ENCODE assay signal across 1 cellular context in the genomic region with DNA sequence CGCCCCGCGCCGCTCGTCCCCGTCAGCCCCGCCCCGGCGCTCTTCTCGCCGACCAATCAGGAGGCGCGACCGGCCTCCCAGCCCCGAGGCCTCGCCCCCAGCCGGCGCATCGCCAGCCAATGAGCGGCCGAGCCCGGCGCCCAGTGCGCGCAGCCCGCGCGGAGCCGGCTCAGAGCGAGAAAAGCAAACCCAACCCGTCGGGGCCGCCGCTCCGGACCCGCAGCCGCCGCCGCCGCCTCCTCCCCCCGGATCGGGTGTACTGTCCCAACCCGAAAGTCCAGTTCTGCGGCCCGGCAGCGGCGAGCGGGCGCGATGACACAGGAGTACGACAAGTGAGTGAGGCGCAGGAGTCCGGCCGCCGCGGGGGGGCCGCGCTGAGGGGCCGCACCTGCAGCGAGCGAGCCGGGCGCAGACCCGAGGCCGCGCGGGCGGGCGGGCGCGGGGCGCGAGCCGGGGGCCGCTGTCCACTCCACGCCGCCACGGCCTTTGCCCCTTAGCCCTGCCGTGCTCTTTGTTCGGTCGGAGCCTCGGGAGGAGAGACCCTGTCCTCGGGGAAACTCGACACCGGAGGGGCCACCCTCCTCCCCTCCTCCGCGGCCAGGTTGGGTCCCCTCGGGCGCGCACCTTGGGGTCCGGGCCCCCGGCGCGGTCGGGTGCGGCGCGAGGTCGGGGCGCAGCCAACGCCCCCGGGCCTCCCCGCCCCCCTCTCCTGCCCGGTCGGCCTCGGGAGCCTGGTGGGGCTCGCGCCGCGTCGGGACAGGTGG.
TF ChIP-seq lines count a peak whose summit lies in the region.

A gene with protein sequence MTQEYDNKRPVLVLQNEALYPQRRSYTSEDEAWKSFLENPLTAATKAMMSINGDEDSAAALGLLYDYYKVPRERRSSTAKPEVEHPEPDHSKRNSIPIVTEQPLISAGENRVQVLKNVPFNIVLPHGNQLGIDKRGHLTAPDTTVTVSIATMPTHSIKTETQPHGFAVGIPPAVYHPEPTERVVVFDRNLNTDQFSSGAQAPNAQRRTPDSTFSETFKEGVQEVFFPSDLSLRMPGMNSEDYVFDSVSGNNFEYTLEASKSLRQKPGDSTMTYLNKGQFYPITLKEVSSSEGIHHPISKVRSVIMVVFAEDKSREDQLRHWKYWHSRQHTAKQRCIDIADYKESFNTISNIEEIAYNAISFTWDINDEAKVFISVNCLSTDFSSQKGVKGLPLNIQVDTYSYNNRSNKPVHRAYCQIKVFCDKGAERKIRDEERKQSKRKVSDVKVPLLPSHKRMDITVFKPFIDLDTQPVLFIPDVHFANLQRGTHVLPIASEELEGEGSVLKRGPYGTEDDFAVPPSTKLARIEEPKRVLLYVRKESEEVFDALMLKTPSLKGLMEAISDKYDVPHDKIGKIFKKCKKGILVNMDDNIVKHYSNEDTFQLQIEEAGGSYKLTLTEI (plus strand): TSS at position 172 of the 764 bp plus-strand sequence. CDS start 141 bp downstream, at position 313.

TF ChIP-seq in HCT116, 20 proteins besides CTCF, POLR2A, EP300 and RAD21 (continued from another document):
- TF ChIP-seq, protein P1, sequence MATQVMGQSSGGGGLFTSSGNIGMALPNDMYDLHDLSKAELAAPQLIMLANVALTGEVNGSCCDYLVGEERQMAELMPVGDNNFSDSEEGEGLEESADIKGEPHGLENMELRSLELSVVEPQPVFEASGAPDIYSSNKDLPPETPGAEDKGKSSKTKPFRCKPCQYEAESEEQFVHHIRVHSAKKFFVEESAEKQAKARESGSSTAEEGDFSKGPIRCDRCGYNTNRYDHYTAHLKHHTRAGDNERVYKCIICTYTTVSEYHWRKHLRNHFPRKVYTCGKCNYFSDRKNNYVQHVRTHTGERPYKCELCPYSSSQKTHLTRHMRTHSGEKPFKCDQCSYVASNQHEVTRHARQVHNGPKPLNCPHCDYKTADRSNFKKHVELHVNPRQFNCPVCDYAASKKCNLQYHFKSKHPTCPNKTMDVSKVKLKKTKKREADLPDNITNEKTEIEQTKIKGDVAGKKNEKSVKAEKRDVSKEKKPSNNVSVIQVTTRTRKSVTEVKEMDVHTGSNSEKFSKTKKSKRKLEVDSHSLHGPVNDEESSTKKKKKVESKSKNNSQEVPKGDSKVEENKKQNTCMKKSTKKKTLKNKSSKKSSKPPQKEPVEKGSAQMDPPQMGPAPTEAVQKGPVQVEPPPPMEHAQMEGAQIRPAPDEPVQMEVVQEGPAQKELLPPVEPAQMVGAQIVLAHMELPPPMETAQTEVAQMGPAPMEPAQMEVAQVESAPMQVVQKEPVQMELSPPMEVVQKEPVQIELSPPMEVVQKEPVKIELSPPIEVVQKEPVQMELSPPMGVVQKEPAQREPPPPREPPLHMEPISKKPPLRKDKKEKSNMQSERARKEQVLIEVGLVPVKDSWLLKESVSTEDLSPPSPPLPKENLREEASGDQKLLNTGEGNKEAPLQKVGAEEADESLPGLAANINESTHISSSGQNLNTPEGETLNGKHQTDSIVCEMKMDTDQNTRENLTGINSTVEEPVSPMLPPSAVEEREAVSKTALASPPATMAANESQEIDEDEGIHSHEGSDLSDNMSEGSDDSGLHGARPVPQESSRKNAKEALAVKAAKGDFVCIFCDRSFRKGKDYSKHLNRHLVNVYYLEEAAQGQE (IDR thresholded peaks at IDR 0.05; ENCODE audit: low read depth) = no peak
